In genomic region chr5:88882321-88883038, GRCh38 we compare ENCODE assay signal across 8 cellular contexts. TPM values are rescaled to one million over a fixed set of nuclear protein-coding genes. Genes with fewer than 3 reads are reported as not detected.
DNase-seq lines count a peak whose midpoint lies in the region; ATAC-seq and TF ChIP-seq lines count a peak whose summit lies in the region.

No MANE protein-coding gene starts in this region.

- H3K9me3 ChIP-seq in SJSA1 (replicated peaks) (no peaks in the 10 kb centered on the region), esophagus (ENCODE audit: control insufficient read depth in 2 of 2, insufficient read depth in 1 of 2, low read depth in 1 of 2, low read length in 1 of 2) (no peaks in the 10 kb centered on the region)

- 2 to 5% methylated on average over 15 of the region's 15 CpGs for WGBS in esophagus, 2 donors

- H3K4me3 ChIP-seq in SJSA1 (peak overlapping the region; percentile 52), esophagus (ENCODE audit: low read depth in 1 of 2, low read length in 2 of 2) (peak overlapping the region; percentile 42 to 57)

- H3K27ac Mint-ChIP-seq in neural crest cell (ENCODE audit: unreplicated experiment), result peak overlapping the region; percentile 48

- H3K4me1 ChIP-seq in SJSA1 (replicated peaks), result peaks cover 34% of the 10 kb centered on the region
- no peaks in the 10 kb centered on the region for H3K4me1 ChIP-seq in esophagus (ENCODE audit: control insufficient read depth in 2 of 2, insufficient read depth in 2 of 2, low read length in 1 of 2)

- H3K36me3 ChIP-seq in SJSA1 (peaks cover 5% of the 10 kb centered on the region; the same call in 1 of the 2 replicates), esophagus (ENCODE audit: control insufficient read depth in 2 of 2, insufficient read depth in 2 of 2, low read length in 1 of 2) (no peaks in the 10 kb centered on the region)

- no peaks in the 10 kb centered on the region for H3K9me3 Mint-ChIP-seq in neural crest cell

- H3K27me3 ChIP-seq in SJSA1 (replicated peaks) (no peaks in the 10 kb centered on the region), esophagus (ENCODE audit: control insufficient read depth in 1 of 2, insufficient read depth in 2 of 2, low read length in 2 of 2) (no peaks in the 10 kb centered on the region)

- TF ChIP-seq CTCF in neural crest cell (conservative IDR thresholded peaks at IDR 0.05), result no peak

- H3K4me3 Mint-ChIP-seq in neural crest cell, result peak overlapping the region; percentile 98

- H3K36me3 Mint-ChIP-seq in neural crest cell (ENCODE audit: low read depth), result no peaks in the 10 kb centered on the region

- DNase-seq in HCEC 1CT, result peak; percentile 9
- no peak for DNase-seq in SJSA1 (ENCODE audit: low read depth in 1 of 2, low spot score in 2 of 2)
- DNase-seq in neural crest cell (ENCODE audit: low read depth, low spot score), result no peak
- no peak for DNase-seq in SIG-M5 (lab: John Stamatoyannopoulos, UW)

- H3K4me1 Mint-ChIP-seq in neural crest cell, result peaks cover 23% of the 10 kb centered on the region

- H3K27ac ChIP-seq in SJSA1 (peak overlapping the region; percentile 86), esophagus (ENCODE audit: low read depth in 2 of 2, low read length in 1 of 2) (peak overlapping the region; percentile 75 to 79)

- peaks cover 46% of the 10 kb centered on the region for H3K27me3 Mint-ChIP-seq in neural crest cell (ENCODE audit: low read depth)

- no peak for ATAC-seq in HG02840 (IDR thresholded peaks at IDR 0.05; ENCODE audit: low FRiP score, unreplicated experiment)
- no peak for ATAC-seq in HG02763 (IDR thresholded peaks at IDR 0.05; ENCODE audit: unreplicated experiment)
- no peak for ATAC-seq in GM19395 (IDR thresholded peaks at IDR 0.05; ENCODE audit: unreplicated experiment)

RNA-seq across cellular contexts. Expression of gene MEF2C, which starts 0.5 kb away (rescaled TPM):
- 29.8 and 39.3 TPM in 2 replicates for total RNA-seq in SJSA1 (2014; rRNA removed; shearing (Covaris generic))
- 1 to 10 TPM; 1.6 to 1.7 TPM for polyA plus RNA-seq in esophagus
- total RNA-seq in neural crest cell, result 46.0 and 56.2 TPM in 2 replicates
